20 cellular contexts compared by ENCODE assay signal in the genomic region with DNA sequence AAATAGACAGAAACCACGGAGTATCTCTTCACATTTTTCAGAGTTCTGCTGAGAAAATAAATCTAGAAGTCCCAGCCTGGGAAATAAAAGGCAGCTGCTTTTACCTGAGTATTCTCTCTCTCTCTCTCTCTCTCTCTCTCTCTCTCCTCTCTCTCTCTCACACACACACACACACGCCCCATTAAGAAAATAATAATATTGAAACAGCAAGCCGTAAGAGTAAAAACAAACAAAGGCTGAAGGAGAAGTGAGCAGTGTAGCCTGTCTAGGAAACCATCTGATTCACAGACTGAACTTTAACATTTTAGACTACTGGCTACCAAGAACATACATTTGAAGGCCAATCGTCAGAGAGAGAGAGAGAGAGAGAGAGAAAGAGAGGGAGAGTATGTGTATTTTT. TPM values are rescaled to one million over a fixed set of nuclear protein-coding genes. Genes with fewer than 3 reads are reported as not detected.
A peak's percentile ranks its signal among the peaks of the same experiment; 100 is the strongest.
DNase-seq lines count a peak whose midpoint lies in the region; ATAC-seq and TF ChIP-seq lines count a peak whose summit lies in the region.
"Had no signal": no experiment of that assay in that cellular context is flagged by ENCODE, and none has a peak within 500 bp of the region (broad histone marks: within the 10 kb centered on the region; RNA-seq: fewer than 3 reads in every experiment).

No MANE protein-coding gene starts in this region.

- H3K36me3 ChIP-seq in HEK293 (ENCODE audit: control insufficient read depth in 2 of 2, insufficient read depth in 1 of 2, low read length in 2 of 2) (0 out of 3 replicates have a peak, but pooled peaks cover 0 to 5% of the 10 kb centered on the region in 2 experiments), RWPE2 (ENCODE audit: low read depth) (peaks cover 86% of the 10 kb centered on the region)

- TF ChIP-seq CTCF in HEK293 (tag by site-specific recombination; IDR thresholded peaks at IDR 0.05) (no peak), RWPE2 (IDR thresholded peaks at IDR 0.05; ENCODE audit: poor library complexity, severe bottlenecking) (no peak), epithelial cell of esophagus (IDR thresholded peaks at IDR 0.05; ENCODE audit: insufficient read depth, low read depth, low read length, missing control alignments) (no peak), type B pancreatic cell (conservative IDR thresholded peaks at IDR 0.05) (no peak)

- H3K4me1 ChIP-seq in HEK293 (ENCODE audit: control insufficient read depth, insufficient read depth, low read length): peaks cover 18% of the 10 kb centered on the region
- peaks cover 25% of the 10 kb centered on the region for H3K4me1 ChIP-seq in RWPE2 (ENCODE audit: insufficient read depth, poor library complexity, severe bottlenecking)

- no peaks in the 10 kb centered on the region for H3K9me3 ChIP-seq in HEK293 (ENCODE audit: control insufficient read depth, insufficient read depth, low read depth, low read length)
- no peaks in the 10 kb centered on the region for H3K9me3 ChIP-seq in RWPE2 (ENCODE audit: severe bottlenecking)
- H3K9me3 ChIP-seq: Caco-2 had no signal

- no peak overlapping the region for H3K27ac ChIP-seq in HEK293 (ENCODE audit: extremely low read depth, low read depth, low read length)
- peak overlapping the region; percentile 96 for H3K27ac ChIP-seq in RWPE2 (ENCODE audit: poor library complexity, severe bottlenecking)

- CTCF ChIA-PET in HEK293 (lab: Yijun Ruan, JAX): interaction anchor here (0.7 kb wide), 1 partner anchor 260 kb away, joined by 3 read pairs; no protein-coding TSS in a partner anchor

- peaks cover 30% of the 10 kb centered on the region for H3K36me3 Mint-ChIP-seq in type B pancreatic cell
- H3K36me3 Mint-ChIP-seq: CD4-positive, CD25-positive, alpha-beta regulatory T cell had no signal

- no peaks in the 10 kb centered on the region for H3K27me3 ChIP-seq in RWPE2 (ENCODE audit: insufficient read depth, poor library complexity, severe bottlenecking)

- POLR2A ChIA-PET in HEK293 (lab: Yijun Ruan, JAX): no interaction called here

- H3K4me1 Mint-ChIP-seq in type B pancreatic cell (ENCODE audit: unreplicated experiment): no peaks in the 10 kb centered on the region

- peak overlapping the region; percentile 42 for H3K4me3 Mint-ChIP-seq in type B pancreatic cell
- H3K4me3 Mint-ChIP-seq: B cell, H9 had no signal

- H3K27ac Mint-ChIP-seq in type B pancreatic cell: peak overlapping the region; percentile 2
- H3K27ac Mint-ChIP-seq: B cell; CD4-positive, CD25-positive, alpha-beta regulatory T cell; H9 had no signal

- ATAC-seq in RWPE2 (ENCODE audit: low read depth): no peak
- ATAC-seq in Right ventricle myocardium inferior: no peak
- no peak for ATAC-seq in HG03108 (IDR thresholded peaks at IDR 0.05; ENCODE audit: unreplicated experiment)

- H3K9me3 Mint-ChIP-seq in type B pancreatic cell: no peaks in the 10 kb centered on the region
- H3K9me3 Mint-ChIP-seq: H9 had no signal

- H3K27me3 Mint-ChIP-seq in type B pancreatic cell: peaks cover 68% of the 10 kb centered on the region

- intact Hi-C loops in Right ventricle myocardium inferior (cut with DNase I): no loop called here

- H3K4me3 ChIP-seq in HEK293 (ENCODE audit: low read depth, low read length) (no peak overlapping the region), RWPE2 (ENCODE audit: severe bottlenecking) (no peak overlapping the region), epithelial cell of esophagus (ENCODE audit: low read length) (no peak overlapping the region)

- no peak for DNase-seq in RWPE2 (ENCODE audit: low spot score)
- DNase-seq in epithelial cell of esophagus (ENCODE audit: low read depth): peak; percentile 29
- DNase-seq in type B pancreatic cell (ENCODE audit: extremely low spot score, unreplicated experiment): no peak
- DNase-seq in activated CD8-positive, alpha-beta memory T cell treated with anti-CD3 and anti-CD28 coated beads, Interleukin-2, amount 50 U/mL, for 4 hours: no peak
- no peak for DNase-seq in Right ventricle myocardium inferior (ENCODE audit: missing footprints)
- DNase-seq: Caco-2; CD4-positive, CD25-positive, alpha-beta regulatory T cell; DND-41; H9; Karpas-422; MM.1S; NCI-H1105; NCI-H1694; NCI-H2107; NCI-H226; NCI-H526 treated with DMSO at 0.1 percent for 48 hours; Right ventricle myocardium superior had no signal

TF ChIP-seq in HEK293, 187 proteins besides CTCF, POLR2A, EP300 and RAD21:
- TF ChIP-seq FEZF1 (tag by site-specific recombination; IDR thresholded peaks at IDR 0.05) (peak; percentile 66), ZNF596 (tag by site-specific recombination; IDR thresholded peaks at IDR 0.05) (peak; percentile 58; the same call in 1 of the 2 replicates), ZNF239 (tag by site-specific recombination; IDR thresholded peaks at IDR 0.05) (no peak), GLIS2 (tag by site-specific recombination; IDR thresholded peaks at IDR 0.05) (no peak)
- TF ChIP-seq, protein P1, sequence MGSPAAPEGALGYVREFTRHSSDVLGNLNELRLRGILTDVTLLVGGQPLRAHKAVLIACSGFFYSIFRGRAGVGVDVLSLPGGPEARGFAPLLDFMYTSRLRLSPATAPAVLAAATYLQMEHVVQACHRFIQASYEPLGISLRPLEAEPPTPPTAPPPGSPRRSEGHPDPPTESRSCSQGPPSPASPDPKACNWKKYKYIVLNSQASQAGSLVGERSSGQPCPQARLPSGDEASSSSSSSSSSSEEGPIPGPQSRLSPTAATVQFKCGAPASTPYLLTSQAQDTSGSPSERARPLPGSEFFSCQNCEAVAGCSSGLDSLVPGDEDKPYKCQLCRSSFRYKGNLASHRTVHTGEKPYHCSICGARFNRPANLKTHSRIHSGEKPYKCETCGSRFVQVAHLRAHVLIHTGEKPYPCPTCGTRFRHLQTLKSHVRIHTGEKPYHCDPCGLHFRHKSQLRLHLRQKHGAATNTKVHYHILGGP (tag by site-specific recombination; IDR thresholded peaks at IDR 0.05): peak; percentile 60; the same call in 1 of the 2 replicates
- TF ChIP-seq, protein P2, sequence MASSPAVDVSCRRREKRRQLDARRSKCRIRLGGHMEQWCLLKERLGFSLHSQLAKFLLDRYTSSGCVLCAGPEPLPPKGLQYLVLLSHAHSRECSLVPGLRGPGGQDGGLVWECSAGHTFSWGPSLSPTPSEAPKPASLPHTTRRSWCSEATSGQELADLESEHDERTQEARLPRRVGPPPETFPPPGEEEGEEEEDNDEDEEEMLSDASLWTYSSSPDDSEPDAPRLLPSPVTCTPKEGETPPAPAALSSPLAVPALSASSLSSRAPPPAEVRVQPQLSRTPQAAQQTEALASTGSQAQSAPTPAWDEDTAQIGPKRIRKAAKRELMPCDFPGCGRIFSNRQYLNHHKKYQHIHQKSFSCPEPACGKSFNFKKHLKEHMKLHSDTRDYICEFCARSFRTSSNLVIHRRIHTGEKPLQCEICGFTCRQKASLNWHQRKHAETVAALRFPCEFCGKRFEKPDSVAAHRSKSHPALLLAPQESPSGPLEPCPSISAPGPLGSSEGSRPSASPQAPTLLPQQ (tag by site-specific recombination; IDR thresholded peaks at IDR 0.05): peak; percentile 64

RNA-seq across cellular contexts. Expression of a gene that starts 8.4 kb away (rescaled TPM):
- 6.3 and 38.1 TPM in 2 replicates for total RNA-seq in type B pancreatic cell (ENCODE audit: low replicate concordance)
- not detected for total RNA-seq in Right ventricle myocardium inferior
- total RNA-seq: B cell; Caco-2; CD4-positive, CD25-positive, alpha-beta regulatory T cell; Right ventricle myocardium superior had no signal
